ENCODE assay signal across 9 cellular contexts in the genomic region with DNA sequence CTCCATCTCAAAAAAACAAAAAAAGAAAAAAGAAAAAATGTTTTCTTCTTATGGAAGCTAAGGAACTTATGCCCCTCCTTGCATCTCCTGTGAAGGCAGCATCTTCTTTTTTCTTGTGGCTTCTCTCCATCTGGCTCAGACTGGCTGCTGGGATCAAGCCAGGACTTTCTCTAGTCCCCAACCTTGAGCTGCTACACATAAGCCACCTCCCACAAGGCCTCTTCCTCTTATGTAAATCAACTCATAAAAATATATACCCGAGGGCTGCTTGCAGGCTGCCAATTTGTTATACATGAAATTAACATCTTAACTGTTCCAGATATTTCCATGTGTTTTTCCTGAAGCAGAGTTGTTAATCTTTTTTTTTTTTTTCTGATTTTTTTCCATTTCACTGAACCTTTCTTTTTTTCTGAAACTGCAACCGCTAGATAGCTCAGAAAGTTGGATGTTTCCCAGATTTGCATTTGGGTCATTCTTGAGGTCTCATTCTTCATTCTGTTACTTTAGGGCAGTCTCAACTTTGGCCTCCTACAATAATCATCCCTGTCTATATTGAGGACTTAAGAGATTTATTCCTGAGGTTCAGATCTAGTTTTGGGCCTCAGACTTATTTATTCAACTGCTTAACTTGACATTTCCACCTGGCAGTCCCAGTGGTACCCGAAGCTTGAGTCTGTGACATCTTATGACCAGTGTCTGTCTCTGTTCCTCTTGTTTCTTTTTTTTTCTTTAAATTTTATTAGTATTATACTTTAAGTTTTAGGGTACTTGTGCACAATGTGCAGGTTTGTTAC. TPM values are rescaled to one million over a fixed set of nuclear protein-coding genes. Genes with fewer than 3 reads are reported as not detected.
DNase-seq lines count a peak whose midpoint lies in the region; ATAC-seq and TF ChIP-seq lines count a peak whose summit lies in the region.
"Had no signal": no experiment of that assay in that cellular context is flagged by ENCODE, and none has a peak within 500 bp of the region (broad histone marks: within the 10 kb centered on the region; RNA-seq: fewer than 3 reads in every experiment).

No MANE protein-coding gene starts in this region.

- no peaks in the 10 kb centered on the region for H3K9me2 ChIP-seq in OCI-LY7 (ENCODE audit: insufficient read depth, low read length)

- no peaks in the 10 kb centered on the region for H3K27me3 Mint-ChIP-seq in activated CD8-positive, alpha-beta memory T cell treated with anti-CD3 and anti-CD28 coated beads, Interleukin-2, amount 10 ng/mL, durations not matched to agents 7 days and 5 days
- H3K27me3 Mint-ChIP-seq: stimulated activated naive CD8-positive, alpha-beta T cell treated with anti-CD3 and anti-CD28 coated beads, Interleukin-15, Interleukin-2, amounts not matched to agents 100 ng/mL and 50 ng/mL, for 24 hours had no signal

- DNase-seq in OCI-LY7 (ENCODE audit: low spot score) (peak; percentile 65), left ventricle myocardium superior (peak; percentile 47), NCI-H1436 (lab: John Stamatoyannopoulos, UW) (no peak)
- DNase-seq in activated CD8-positive, alpha-beta memory T cell treated with anti-CD3 and anti-CD28 coated beads, Interleukin-2, amount 10 ng/mL, durations not matched to agents 7 days and 5 days: no peak
- DNase-seq in stimulated activated CD8-positive, alpha-beta memory T cell treated with anti-CD3 and anti-CD28 coated beads, Interleukin-4, amount 100 ng/mL, for 48 hours: no peak

- peaks cover 6% of the 10 kb centered on the region for H3K36me3 Mint-ChIP-seq in activated CD8-positive, alpha-beta memory T cell treated with anti-CD3 and anti-CD28 coated beads, Interleukin-2, amount 10 ng/mL, durations not matched to agents 7 days and 5 days

- H3K79me2 ChIP-seq in OCI-LY7 (ENCODE audit: insufficient read depth, low read depth, low read length): peaks cover 78% of the 10 kb centered on the region

- H3K9me3 ChIP-seq in OCI-LY7 (ENCODE audit: low read length): no peaks in the 10 kb centered on the region

- CTCF ChIA-PET in OCI-LY7 (lab: Charles Lee; ENCODE audit: unreplicated experiment): interaction anchor here (0.8 kb wide), 1 partner anchor 34 kb away, joined by 3 read pairs; no protein-coding TSS in a partner anchor
- CTCF ChIA-PET in activated CD8-positive, alpha-beta memory T cell treated with anti-CD3 and anti-CD28 coated beads, Interleukin-2, amount 10 ng/mL, durations not matched to agents 7 days and 5 days (lab: Charles Lee): no interaction called here

- POLR2A ChIA-PET in OCI-LY7 (lab: Charles Lee): interaction anchor here (0.6 to 2.7 kb wide), 17 partner anchors 12 to 486 kb away, joined by 3 to 12 read pairs (median 4); a partner anchor contains a TSS

- no peak for TF ChIP-seq CTCF in OCI-LY7 (conservative IDR thresholded peaks at IDR 0.05; ENCODE audit: low read length)

- no peak overlapping the region for H3K4me3 Mint-ChIP-seq in activated CD8-positive, alpha-beta memory T cell treated with anti-CD3 and anti-CD28 coated beads, Interleukin-2, amount 10 ng/mL, durations not matched to agents 7 days and 5 days
- H3K4me3 Mint-ChIP-seq: stimulated activated naive CD8-positive, alpha-beta T cell treated with anti-CD3 and anti-CD28 coated beads, Interleukin-15, Interleukin-2, amounts not matched to agents 100 ng/mL and 50 ng/mL, for 24 hours had no signal

- peak overlapping the region; percentile 57 for H3K4me3 ChIP-seq in OCI-LY7 (ENCODE audit: low read depth, low read length, poor library complexity, severe bottlenecking)

- H4K20me1 ChIP-seq in OCI-LY7 (ENCODE audit: insufficient read depth, low read length): no peaks in the 10 kb centered on the region

- peaks cover 8% of the 10 kb centered on the region for H3K4me1 Mint-ChIP-seq in activated CD8-positive, alpha-beta memory T cell treated with anti-CD3 and anti-CD28 coated beads, Interleukin-2, amount 10 ng/mL, durations not matched to agents 7 days and 5 days

- H3K9me3 Mint-ChIP-seq in activated CD8-positive, alpha-beta memory T cell treated with anti-CD3 and anti-CD28 coated beads, Interleukin-2, amount 10 ng/mL, durations not matched to agents 7 days and 5 days (ENCODE audit: low read depth): no peaks in the 10 kb centered on the region

- intact Hi-C loops in OCI-LY7 (cut with micrococcal nuclease; ENCODE audit: unreplicated experiment): loop anchor here (2.0 kb wide), 1 partner anchor 47 kb away; no protein-coding TSS in a partner anchor
- intact Hi-C loops in left ventricle myocardium superior (cut with micrococcal nuclease): no loop called here

- peaks cover 58% of the 10 kb centered on the region for H3K4me1 ChIP-seq in OCI-LY7 (ENCODE audit: insufficient read depth, low read length, poor library complexity, severe bottlenecking)

- 0 out of 2 replicates have a peak overlapping the region, but pooled peaks have one; percentile 40 for H2AFZ ChIP-seq in OCI-LY7 (ENCODE audit: low read length)

- peaks cover 26% of the 10 kb centered on the region for H3K36me3 ChIP-seq in OCI-LY7 (ENCODE audit: insufficient read depth, low read length)

- BruUV-seq in OCI-LY7 (replicated peaks; lab: Mats Ljungman, UMichigan): no TSS peak

- no peak overlapping the region for H3K27ac Mint-ChIP-seq in activated CD8-positive, alpha-beta memory T cell treated with anti-CD3 and anti-CD28 coated beads, Interleukin-2, amount 10 ng/mL, durations not matched to agents 7 days and 5 days
- H3K27ac Mint-ChIP-seq: stimulated activated naive CD8-positive, alpha-beta T cell treated with anti-CD3 and anti-CD28 coated beads, Interleukin-15, Interleukin-2, amounts not matched to agents 100 ng/mL and 50 ng/mL, for 24 hours had no signal

- peak overlapping the region; percentile 79 for H3K4me2 ChIP-seq in OCI-LY7 (ENCODE audit: low read length)

- ATAC-seq in GM18519 (IDR thresholded peaks at IDR 0.05; ENCODE audit: low FRiP score, unreplicated experiment) (peak; percentile 65), HG02759 (IDR thresholded peaks at IDR 0.05; ENCODE audit: unreplicated experiment) (peak; percentile 83), left ventricle myocardium superior (peak; percentile 68), HG02970 (IDR thresholded peaks at IDR 0.05; ENCODE audit: low FRiP score, unreplicated experiment) (no peak)
- no peak for ATAC-seq in activated CD8-positive, alpha-beta memory T cell treated with anti-CD3 and anti-CD28 coated beads, Interleukin-2, amount 10 ng/mL, durations not matched to agents 7 days and 5 days

- H3K27ac ChIP-seq in OCI-LY7 (ENCODE audit: low read depth, low read length, poor library complexity, severe bottlenecking): peak overlapping the region; percentile 68

RNA-seq across cellular contexts. Expression of a gene that starts 10.3 kb away (rescaled TPM):
- total RNA-seq in OCI-LY7 (2014; rRNA removed; shearing (Covaris generic)): 33.7 and 35.5 TPM in 2 replicates
- total RNA-seq in OCI-LY7 (2022): 49.4 and 55.6 TPM in 2 replicates
- total RNA-seq in left ventricle myocardium superior: 10.0 TPM
- total RNA-seq in activated CD8-positive, alpha-beta memory T cell treated with anti-CD3 and anti-CD28 coated beads, Interleukin-2, amount 10 ng/mL, durations not matched to agents 7 days and 5 days: 10 to 100 TPM; 16.2 to 16.9 TPM

RNA-seq across cellular contexts. Expression of a gene that starts 15.9 kb away (rescaled TPM):
- total RNA-seq in OCI-LY7 (2014; rRNA removed; shearing (Covaris generic)): 20.4 and 22.7 TPM in 2 replicates
- 54.0 and 57.3 TPM in 2 replicates for total RNA-seq in OCI-LY7 (2022)
- 9.8 TPM for total RNA-seq in left ventricle myocardium superior
- 10 to 100 TPM; 30.8 to 31.8 TPM for total RNA-seq in activated CD8-positive, alpha-beta memory T cell treated with anti-CD3 and anti-CD28 coated beads, Interleukin-2, amount 10 ng/mL, durations not matched to agents 7 days and 5 days

Comparison
In these comparisons a context has a peak if more than half of its experiments do, and no peak if none do; other contexts are left out.
1. ATAC-seq: peak in GM18519 (single experiment), HG02759 (single experiment) and left ventricle myocardium superior (single experiment); none in activated CD8-positive, alpha-beta memory T cell treated with anti-CD3 and anti-CD28 coated beads, Interleukin-2, amount 10 ng/mL, durations not matched to agents 7 days and 5 days (single experiment) and HG02970 (single experiment).
2. DNase-seq: peak in OCI-LY7 (single experiment) and left ventricle myocardium superior (single experiment); none in activated CD8-positive, alpha-beta memory T cell treated with anti-CD3 and anti-CD28 coated beads, Interleukin-2, amount 10 ng/mL, durations not matched to agents 7 days and 5 days (single experiment), NCI-H1436 (single experiment) and stimulated activated CD8-positive, alpha-beta memory T cell treated with anti-CD3 and anti-CD28 coated beads, Interleukin-4, amount 100 ng/mL, for 48 hours (single experiment).